In genomic region chr6:52352239-52353008, GRCh38 we compare ENCODE assay signal across 8 cellular contexts. TPM values are rescaled to one million over a fixed set of nuclear protein-coding genes. Genes with fewer than 3 reads are reported as not detected.
DNase-seq lines count a peak whose midpoint lies in the region; ATAC-seq and TF ChIP-seq lines count a peak whose summit lies in the region.

No MANE protein-coding gene starts in this region.

- no peak for TF ChIP-seq CTCF in breast epithelium (IDR thresholded peaks at IDR 0.05)

- H3K4me3 ChIP-seq in breast epithelium (no peak overlapping the region), mucosa of rectum (ENCODE audit: low read length in 2 of 2) (no peak overlapping the region), H7 (ENCODE audit: insufficient read depth, low read depth, low read length) (no peak overlapping the region)

- H3K9ac ChIP-seq in mucosa of rectum (ENCODE audit: low read depth in 1 of 2, low read length in 2 of 2), result peak overlapping the region in 1 of 2 donors; percentile 18

- intact Hi-C loops in breast epithelium (cut with DNase I; ENCODE audit: low total_unique reads), result no loop called here

- peak; percentile 97 for ATAC-seq in GM19025 (IDR thresholded peaks at IDR 0.05; ENCODE audit: low read depth, unreplicated experiment)
- peak; percentile 93 for ATAC-seq in HG03097 (IDR thresholded peaks at IDR 0.05; ENCODE audit: low FRiP score, unreplicated experiment)

- no peaks in the 10 kb centered on the region for H3K9me3 ChIP-seq in breast epithelium
- no peaks in the 10 kb centered on the region for H3K9me3 ChIP-seq in mucosa of rectum (ENCODE audit: control insufficient read depth in 2 of 2, low read length in 2 of 2)

- H3K27ac ChIP-seq in breast epithelium, result peak overlapping the region; percentile 25 to 34
- H3K27ac ChIP-seq in mucosa of rectum (ENCODE audit: low read depth in 2 of 2, low read length in 2 of 2), result peak overlapping the region; percentile 11 to 70

- peak; percentile 47 for DNase-seq in COLO668 (lab: John Stamatoyannopoulos, UW; ENCODE audit: unreplicated experiment)
- DNase-seq in NCI-H69 (lab: John Stamatoyannopoulos, UW), result peak; percentile 96
- DNase-seq in breast epithelium (ENCODE audit: low spot score in 2 of 2), result peak in 1 of 2 donors; percentile 19
- DNase-seq in D341Med (ENCODE audit: low spot score), result no peak
- DNase-seq in H7, result no peak

- H3K36me3 ChIP-seq in breast epithelium, result no peaks in the 10 kb centered on the region
- no peaks in the 10 kb centered on the region for H3K36me3 ChIP-seq in mucosa of rectum (ENCODE audit: control insufficient read depth in 2 of 2, insufficient read depth in 2 of 2, low read length in 2 of 2)
- H3K36me3 ChIP-seq in H7 (replicated peaks; ENCODE audit: control insufficient read depth, insufficient read depth, low read length), result no peaks in the 10 kb centered on the region

- H3K27me3 ChIP-seq in breast epithelium, result no peaks in the 10 kb centered on the region
- H3K27me3 ChIP-seq in mucosa of rectum (ENCODE audit: control insufficient read depth in 2 of 2, insufficient read depth in 2 of 2, low read length in 2 of 2), result no peaks in the 10 kb centered on the region
- H3K27me3 ChIP-seq in H7 (ENCODE audit: control insufficient read depth, insufficient read depth, low read length), result no peaks in the 10 kb centered on the region

- H3K4me1 ChIP-seq in breast epithelium, result no peaks in the 10 kb centered on the region
- H3K4me1 ChIP-seq in mucosa of rectum (ENCODE audit: control insufficient read depth in 2 of 2, insufficient read depth in 2 of 2, low read length in 2 of 2), result peaks cover 11 to 42% of the 10 kb centered on the region in 2 donors

- no peak for TF ChIP-seq POLR2A in breast epithelium (IDR thresholded peaks at IDR 0.05)

RNA-seq across cellular contexts. Expression of gene PAQR8, which starts 9.5 kb away (rescaled TPM):
- total RNA-seq in breast epithelium, result 1 to 10 TPM; 4.0 to 4.6 (median 4.3) TPM
- total RNA-seq in H7 (2014; rRNA removed; shearing (Covaris generic)), result 4.6 and 6.7 TPM in 2 replicates

Comparison
In these comparisons a context has a peak if more than half of its experiments do, and no peak if none do; other contexts are left out.
1. DNase-seq: peak in COLO668 (single experiment) and NCI-H69 (single experiment); none in D341Med (single experiment) and H7 (single experiment).